Comparison of ENCODE assay signal across 8 cellular contexts in the genomic region with DNA sequence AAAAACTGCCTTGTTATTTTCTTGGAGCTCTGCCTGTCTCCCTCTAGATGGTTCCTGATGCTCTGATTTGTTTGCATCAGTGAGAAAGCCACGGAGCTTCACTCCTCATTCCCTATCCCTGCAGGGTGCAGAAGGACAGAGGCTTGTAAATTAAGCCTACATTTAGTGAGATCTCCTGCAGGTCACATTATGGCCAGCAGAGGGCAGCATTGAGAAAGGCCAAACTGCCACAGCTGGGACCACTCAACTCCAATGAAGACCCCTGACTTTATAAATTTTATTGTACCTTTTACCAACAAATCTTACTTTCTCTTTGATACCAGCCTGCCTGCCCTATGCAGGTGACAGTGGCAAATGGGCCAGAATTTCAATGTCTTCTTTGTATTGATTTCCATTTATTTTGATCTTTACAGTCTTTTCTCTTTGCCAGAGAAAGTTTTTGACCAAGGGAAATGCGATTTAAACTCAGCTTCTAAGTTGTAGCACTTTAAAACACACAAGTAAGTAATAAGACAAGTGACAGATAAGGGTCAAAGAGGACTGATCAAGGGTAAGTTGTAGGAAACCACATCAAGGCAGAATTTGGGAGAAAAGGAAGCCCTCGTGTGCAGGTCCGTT.
DNase-seq lines count a peak whose midpoint lies in the region; ATAC-seq and TF ChIP-seq lines count a peak whose summit lies in the region.

No MANE protein-coding gene starts in this region.

- CTCF ChIA-PET in BJ (lab: Yijun Ruan, JAX): interaction anchor here (0.7 to 2.9 kb wide), 9 partner anchors 10 to 1022 kb away, joined by 3 to 16 read pairs (median 3); no protein-coding TSS in a partner anchor

- ATAC-seq in GM18508 (IDR thresholded peaks at IDR 0.05; ENCODE audit: insufficient read depth, unreplicated experiment): peak; percentile 65
- ATAC-seq in HG03095 (IDR thresholded peaks at IDR 0.05; ENCODE audit: unreplicated experiment): peak; percentile 74
- peak; percentile 69 to 70 for ATAC-seq in lower lobe of right lung

- H3K9me3 ChIP-seq in lower lobe of right lung: no peaks in the 10 kb centered on the region

- no peak for DNase-seq in BJ (ENCODE audit: low read depth)
- peak; percentile 2 for DNase-seq in T follicular helper cell (ENCODE audit: low read depth)
- peak; percentile 22 for DNase-seq in cerebellar cortex (ENCODE audit: low spot score)
- peak; percentile 57 for DNase-seq in lower lobe of right lung
- peak; percentile 80 for DNase-seq in stimulated activated CD8-positive, alpha-beta memory T cell treated with anti-CD3 and anti-CD28 coated beads, Interleukin-4, amount 100 ng/mL, for 48 hours
- no peak for DNase-seq in mesenteric fat pad (ENCODE audit: low spot score)

- intact Hi-C loops in lower lobe of right lung (cut with DNase I): no loop called here

- POLR2A ChIA-PET in BJ (lab: Charles Lee): no interaction called here

- TF ChIP-seq CTCF in BJ (IDR thresholded peaks at IDR 0.05; ENCODE audit: insufficient read depth, low read depth, low read length) (peak; percentile 61), lower lobe of right lung (IDR thresholded peaks at IDR 0.05) (peak; percentile 85)

- no peaks in the 10 kb centered on the region for H3K27me3 ChIP-seq in BJ (ENCODE audit: control insufficient read depth, insufficient read depth, low read length)
- no peaks in the 10 kb centered on the region for H3K27me3 ChIP-seq in lower lobe of right lung (ENCODE audit: low read depth)

- H3K36me3 ChIP-seq in BJ (ENCODE audit: control insufficient read depth, insufficient read depth, low read length): no peaks in the 10 kb centered on the region
- no peaks in the 10 kb centered on the region for H3K36me3 ChIP-seq in lower lobe of right lung

- H3K27ac ChIP-seq in lower lobe of right lung: no peak overlapping the region

- no peaks in the 10 kb centered on the region for H3K4me1 ChIP-seq in lower lobe of right lung

- H3K4me3 ChIP-seq in BJ (ENCODE audit: low read depth, low read length): no peak overlapping the region
- no peak overlapping the region for H3K4me3 ChIP-seq in lower lobe of right lung

Comparison
In these comparisons a context has a peak if more than half of its experiments do, and no peak if none do; other contexts are left out.
1. DNase-seq: peak in T follicular helper cell (single experiment), cerebellar cortex (single experiment), lower lobe of right lung (single experiment) and stimulated activated CD8-positive, alpha-beta memory T cell treated with anti-CD3 and anti-CD28 coated beads, Interleukin-4, amount 100 ng/mL, for 48 hours (single experiment); none in BJ (single experiment) and mesenteric fat pad (single experiment).
2. Peak in every context shown above with its lines, with median percentiles within 50 percentile points of each other: ATAC-seq.